In genomic region chr16:3674513-3675295, GRCh38 we compare ENCODE assay signal across 21 cellular contexts. TPM values are rescaled to one million over a fixed set of nuclear protein-coding genes. Genes with fewer than 3 reads are reported as not detected.
DNase-seq lines count a peak whose midpoint lies in the region; ATAC-seq, FAIRE-seq and TF ChIP-seq lines count a peak whose summit lies in the region.
"Had no signal": no experiment of that assay in that cellular context is flagged by ENCODE, and none has a peak within 500 bp of the region (broad histone marks: within the 10 kb centered on the region; RNA-seq: fewer than 3 reads in every experiment).

No MANE protein-coding gene starts in this region.

- POLR2A ChIA-PET in HEK293 (lab: Yijun Ruan, JAX), result no interaction called here

- TF ChIP-seq CTCF in HEK293 (tag by site-specific recombination; IDR thresholded peaks at IDR 0.05), result no peak

- CTCF ChIA-PET in HEK293 (lab: Yijun Ruan, JAX), result interaction anchor here (0.6 to 1.2 kb wide), 3 partner anchors 8 to 21 kb away, joined by 3 read pairs; no protein-coding TSS in a partner anchor

- ATAC-seq in Right ventricle myocardium superior (ENCODE audit: poor library complexity), result no peak
- ATAC-seq in left cardiac atrium, result no peak
- ATAC-seq: effector memory CD8-positive, alpha-beta T cell; left ventricle myocardium superior; Panc1; stimulated activated memory B cell treated with anti-CD40 and anti-IgM and Interleukin-4, amounts not matched to agents 10 μg/mL and 1 μg/mL and 100 μg/mL, for 72 hours had no signal

- H3K27ac ChIP-seq in HEK293 (ENCODE audit: extremely low read depth, low read depth, low read length), result no peak overlapping the region

- H3K4me3 ChIP-seq in HEK293 (ENCODE audit: low read depth, low read length), result no peak overlapping the region

- FAIRE-seq in urothelium cell line (lab: Jason Lieb, UNC), result peak; percentile 72
- FAIRE-seq: GM12891, islet of Langerhans had no signal

- H3K4me1 ChIP-seq in HEK293 (ENCODE audit: control insufficient read depth, insufficient read depth, low read length), result no peaks in the 10 kb centered on the region

- peaks cover 6 to 92% of the 10 kb centered on the region in 2 experiments; a peak in 2 of 3 replicates for H3K36me3 ChIP-seq in HEK293 (ENCODE audit: control insufficient read depth in 2 of 2, insufficient read depth in 1 of 2, low read length in 2 of 2)

- DNase-seq in Right ventricle myocardium superior (peak; percentile 37), left cardiac atrium (no peak), islet precursor cell (peak; percentile 51), urothelium cell line (ENCODE audit: low spot score) (no peak), NCI-H748 treated with DMSO at 0.1 percent for 48 hours (lab: John Stamatoyannopoulos, UW) (no peak)
- no peak for DNase-seq in activated CD4-positive, alpha-beta T cell treated with anti-CD3 and anti-CD28 coated beads for 4 hours
- DNase-seq: activated T-cell treated with anti-CD3 and anti-CD28 coated beads for 4 hours; CD4-positive, alpha-beta memory T cell; effector memory CD8-positive, alpha-beta T cell; EL; left ventricle myocardium superior; MV-4-11; NCI-H146; NCI-H226; NCI-H526 treated with DMSO at 0.1 percent for 48 hours; SHP77 treated with DMSO at 0.1 percent for 48 hours had no signal

- H3K9me3 ChIP-seq in HEK293 (ENCODE audit: control insufficient read depth, insufficient read depth, low read depth, low read length), result no peaks in the 10 kb centered on the region

- intact Hi-C loops in Right ventricle myocardium superior (cut with DNase I) (no loop called here), left cardiac atrium (cut with DNase I) (no loop called here)

TF ChIP-seq in HEK293, 187 proteins besides CTCF, POLR2A, EP300 and RAD21:
- peak; percentile 43; the same call in 1 of the 2 replicates for TF ChIP-seq ZNF600 (tag by site-specific recombination; IDR thresholded peaks at IDR 0.05)
- TF ChIP-seq ZNF26 (tag by site-specific recombination; IDR thresholded peaks at IDR 0.05), result no peak
- no peak for TF ChIP-seq WT1 (tag by site-specific recombination; IDR thresholded peaks at IDR 0.05)
- TF ChIP-seq PRDM2 (tag by site-specific recombination; IDR thresholded peaks at IDR 0.05; ENCODE audit: borderline replicate concordance), result no peak
- no peak for TF ChIP-seq ZNF488 (tag by site-specific recombination; IDR thresholded peaks at IDR 0.05)

RNA-seq across cellular contexts. Expression of gene DNASE1, which starts 20.2 kb away (rescaled TPM):
- total RNA-seq in Right ventricle myocardium superior (8.1 TPM), left cardiac atrium (1 to 10 TPM; 3.0 to 5.8 TPM)

RNA-seq across cellular contexts. Expression of gene TRAP1, which starts 42.6 kb away (rescaled TPM):
- total RNA-seq in Right ventricle myocardium superior, result 146 TPM
- total RNA-seq in left cardiac atrium, result 100 to 1,000 TPM in 1 of 2 donors, 10 to 100 TPM in 1; 85.7 to 120 TPM

Comparison
In these comparisons a context has a peak if more than half of its experiments do, and no peak if none do; other contexts are left out.
1. DNase-seq: peak in Right ventricle myocardium superior (single experiment) and islet precursor cell (single experiment); none in left cardiac atrium (single experiment), urothelium cell line (single experiment), NCI-H748 treated with DMSO at 0.1 percent for 48 hours (single experiment) and activated CD4-positive, alpha-beta T cell treated with anti-CD3 and anti-CD28 coated beads for 4 hours (0 of 2).